Comparison of ENCODE assay signal across 1 cellular context in the genomic region with DNA sequence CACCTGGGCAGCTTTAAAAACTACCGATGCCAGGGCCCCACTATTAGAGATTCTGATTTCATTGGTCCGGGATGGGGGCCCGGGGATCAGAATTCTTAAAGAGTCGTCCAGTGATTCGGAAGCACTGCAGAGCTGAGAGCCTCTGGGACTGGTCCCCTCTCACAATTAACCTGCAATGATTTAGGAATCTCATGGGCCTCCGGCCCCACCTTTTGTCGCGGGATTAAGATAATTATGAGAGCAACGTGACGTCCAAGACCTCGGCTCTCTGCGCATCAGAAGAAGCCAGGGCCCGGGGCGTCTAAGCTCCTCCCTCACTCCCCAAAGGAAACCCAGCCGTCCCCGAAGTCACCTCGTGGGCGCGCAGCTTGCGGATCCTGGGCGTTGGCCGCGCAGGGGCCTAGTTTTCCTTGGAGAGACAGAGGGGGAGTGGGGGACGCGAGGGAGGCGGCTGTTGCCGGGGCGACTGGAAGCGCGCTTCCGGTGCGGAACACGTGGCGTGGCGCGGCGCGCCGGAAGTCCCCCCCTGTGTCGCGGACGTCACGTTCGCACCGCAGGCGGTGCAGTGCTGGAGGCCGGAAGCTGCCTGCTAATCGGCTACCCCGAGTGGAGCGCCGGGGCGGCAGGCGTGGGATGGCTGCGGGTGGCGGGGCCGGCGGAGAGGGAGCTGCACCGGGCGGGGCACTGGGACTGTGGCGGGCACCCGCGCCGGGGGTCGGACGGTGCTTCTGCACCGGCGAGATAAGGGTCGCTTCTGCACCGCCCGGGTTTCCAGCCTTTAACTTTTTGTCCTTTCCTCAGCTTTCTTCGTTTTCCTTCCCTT.
TF ChIP-seq lines count a peak whose summit lies in the region.

A gene with protein sequence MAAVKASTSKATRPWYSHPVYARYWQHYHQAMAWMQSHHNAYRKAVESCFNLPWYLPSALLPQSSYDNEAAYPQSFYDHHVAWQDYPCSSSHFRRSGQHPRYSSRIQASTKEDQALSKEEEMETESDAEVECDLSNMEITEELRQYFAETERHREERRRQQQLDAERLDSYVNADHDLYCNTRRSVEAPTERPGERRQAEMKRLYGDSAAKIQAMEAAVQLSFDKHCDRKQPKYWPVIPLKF (minus strand): TSS at position 468 of the 823 bp plus-strand sequence. CDS start 8,414 bp downstream, outside the sequence.

TF ChIP-seq in GM12878, 131 proteins besides CTCF, POLR2A, EP300 and RAD21 (continued from another document and continues in another):
- TF ChIP-seq, protein P1, sequence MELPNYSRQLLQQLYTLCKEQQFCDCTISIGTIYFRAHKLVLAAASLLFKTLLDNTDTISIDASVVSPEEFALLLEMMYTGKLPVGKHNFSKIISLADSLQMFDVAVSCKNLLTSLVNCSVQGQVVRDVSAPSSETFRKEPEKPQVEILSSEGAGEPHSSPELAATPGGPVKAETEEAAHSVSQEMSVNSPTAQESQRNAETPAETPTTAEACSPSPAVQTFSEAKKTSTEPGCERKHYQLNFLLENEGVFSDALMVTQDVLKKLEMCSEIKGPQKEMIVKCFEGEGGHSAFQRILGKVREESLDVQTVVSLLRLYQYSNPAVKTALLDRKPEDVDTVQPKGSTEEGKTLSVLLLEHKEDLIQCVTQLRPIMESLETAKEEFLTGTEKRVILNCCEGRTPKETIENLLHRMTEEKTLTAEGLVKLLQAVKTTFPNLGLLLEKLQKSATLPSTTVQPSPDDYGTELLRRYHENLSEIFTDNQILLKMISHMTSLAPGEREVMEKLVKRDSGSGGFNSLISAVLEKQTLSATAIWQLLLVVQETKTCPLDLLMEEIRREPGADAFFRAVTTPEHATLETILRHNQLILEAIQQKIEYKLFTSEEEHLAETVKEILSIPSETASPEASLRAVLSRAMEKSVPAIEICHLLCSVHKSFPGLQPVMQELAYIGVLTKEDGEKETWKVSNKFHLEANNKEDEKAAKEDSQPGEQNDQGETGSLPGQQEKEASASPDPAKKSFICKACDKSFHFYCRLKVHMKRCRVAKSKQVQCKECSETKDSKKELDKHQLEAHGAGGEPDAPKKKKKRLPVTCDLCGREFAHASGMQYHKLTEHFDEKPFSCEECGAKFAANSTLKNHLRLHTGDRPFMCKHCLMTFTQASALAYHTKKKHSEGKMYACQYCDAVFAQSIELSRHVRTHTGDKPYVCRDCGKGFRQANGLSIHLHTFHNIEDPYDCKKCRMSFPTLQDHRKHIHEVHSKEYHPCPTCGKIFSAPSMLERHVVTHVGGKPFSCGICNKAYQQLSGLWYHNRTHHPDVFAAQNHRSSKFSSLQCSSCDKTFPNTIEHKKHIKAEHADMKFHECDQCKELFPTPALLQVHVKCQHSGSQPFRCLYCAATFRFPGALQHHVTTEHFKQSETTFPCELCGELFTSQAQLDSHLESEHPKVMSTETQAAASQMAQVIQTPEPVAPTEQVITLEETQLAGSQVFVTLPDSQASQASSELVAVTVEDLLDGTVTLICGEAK (IDR thresholded peaks at IDR 0.05; ENCODE audit: borderline replicate concordance): peak; percentile 92
- TF ChIP-seq TCF7 (IDR thresholded peaks at IDR 0.05; ENCODE audit: borderline replicate concordance) (no peak), CHD2 (IDR thresholded peaks at IDR 0.05; ENCODE audit: borderline replicate concordance, low read depth, low read length) (peak; percentile 64; the same call in 1 of the 2 replicates), CREM (IDR thresholded peaks at IDR 0.05; ENCODE audit: low read depth) (peak; percentile 94), ZNF207 (IDR thresholded peaks at IDR 0.05; ENCODE audit: borderline replicate concordance) (no peak), BRCA1 (IDR thresholded peaks at IDR 0.05; ENCODE audit: low read depth, low read length) (no peak), SPI1 (IDR thresholded peaks at IDR 0.05; ENCODE audit: borderline replicate concordance, insufficient read depth, low read depth, low read length) (no peak), SMAD1 (IDR thresholded peaks at IDR 0.05; ENCODE audit: low read depth, partially characterized antibody) (no peak), RFX5 (IDR thresholded peaks at IDR 0.05; ENCODE audit: low read depth, low read length) (no peak), MTA2 (IDR thresholded peaks at IDR 0.05; ENCODE audit: low read depth) (no peak), TAF1 (IDR thresholded peaks at IDR 0.05; ENCODE audit: borderline replicate concordance, low read depth, low read length) (peak; percentile 61), ZNF274 (IDR thresholded peaks at IDR 0.05; ENCODE audit: insufficient read depth, insufficient read length) (no peak), SREBF2 (IDR thresholded peaks at IDR 0.05; ENCODE audit: low read length) (no peak), JUND (IDR thresholded peaks at IDR 0.05; ENCODE audit: low read depth, low read length) (0 out of 2 replicates have a peak, but pooled peaks have one; percentile 9), ZNF384 (IDR thresholded peaks at IDR 0.05; ENCODE audit: borderline replicate concordance, low read depth, low read length) (no peak), NBN (IDR thresholded peaks at IDR 0.05) (no peak), EGR1 (IDR thresholded peaks at IDR 0.05; ENCODE audit: borderline replicate concordance in 1 of 2, low read depth in 2 of 2, low read length in 2 of 2) (peak; percentile 7 to 45; a peak in 1 of 3 replicates), TCF3 (IDR thresholded peaks at IDR 0.05; ENCODE audit: borderline replicate concordance, insufficient read depth, low read depth, low read length) (0 out of 2 replicates have a peak, but pooled peaks have one; percentile 48), IRF4 (IDR thresholded peaks at IDR 0.05; ENCODE audit: low read depth, low read length) (no peak), ATF7 (IDR thresholded peaks at IDR 0.05; ENCODE audit: low read depth) (no peak), TBL1XR1 (IDR thresholded peaks at IDR 0.05; ENCODE audit: low read depth, low read length) (peak; percentile 77; the same call in 1 of the 2 replicates), YY1 (IDR thresholded peaks at IDR 0.05; ENCODE audit: low read depth, low read length) (peak; percentile 48; the same call in 1 of the 2 replicates), POLR2AphosphoS5 (IDR thresholded peaks at IDR 0.05; ENCODE audit: low read length) (peak; percentile 42; the same call in 1 of the 2 replicates), POLR2AphosphoS2 (IDR thresholded peaks at IDR 0.05; ENCODE audit: low read depth, low read length) (peak; percentile 58; the same call in 1 of the 2 replicates)
- TF ChIP-seq, protein P2, sequence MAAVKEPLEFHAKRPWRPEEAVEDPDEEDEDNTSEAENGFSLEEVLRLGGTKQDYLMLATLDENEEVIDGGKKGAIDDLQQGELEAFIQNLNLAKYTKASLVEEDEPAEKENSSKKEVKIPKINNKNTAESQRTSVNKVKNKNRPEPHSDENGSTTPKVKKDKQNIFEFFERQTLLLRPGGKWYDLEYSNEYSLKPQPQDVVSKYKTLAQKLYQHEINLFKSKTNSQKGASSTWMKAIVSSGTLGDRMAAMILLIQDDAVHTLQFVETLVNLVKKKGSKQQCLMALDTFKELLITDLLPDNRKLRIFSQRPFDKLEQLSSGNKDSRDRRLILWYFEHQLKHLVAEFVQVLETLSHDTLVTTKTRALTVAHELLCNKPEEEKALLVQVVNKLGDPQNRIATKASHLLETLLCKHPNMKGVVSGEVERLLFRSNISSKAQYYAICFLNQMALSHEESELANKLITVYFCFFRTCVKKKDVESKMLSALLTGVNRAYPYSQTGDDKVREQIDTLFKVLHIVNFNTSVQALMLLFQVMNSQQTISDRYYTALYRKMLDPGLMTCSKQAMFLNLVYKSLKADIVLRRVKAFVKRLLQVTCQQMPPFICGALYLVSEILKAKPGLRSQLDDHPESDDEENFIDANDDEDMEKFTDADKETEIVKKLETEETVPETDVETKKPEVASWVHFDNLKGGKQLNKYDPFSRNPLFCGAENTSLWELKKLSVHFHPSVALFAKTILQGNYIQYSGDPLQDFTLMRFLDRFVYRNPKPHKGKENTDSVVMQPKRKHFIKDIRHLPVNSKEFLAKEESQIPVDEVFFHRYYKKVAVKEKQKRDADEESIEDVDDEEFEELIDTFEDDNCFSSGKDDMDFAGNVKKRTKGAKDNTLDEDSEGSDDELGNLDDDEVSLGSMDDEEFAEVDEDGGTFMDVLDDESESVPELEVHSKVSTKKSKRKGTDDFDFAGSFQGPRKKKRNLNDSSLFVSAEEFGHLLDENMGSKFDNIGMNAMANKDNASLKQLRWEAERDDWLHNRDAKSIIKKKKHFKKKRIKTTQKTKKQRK (IDR thresholded peaks at IDR 0.05; ENCODE audit: low read depth, low read length): no peak
- TF ChIP-seq, protein P3, sequence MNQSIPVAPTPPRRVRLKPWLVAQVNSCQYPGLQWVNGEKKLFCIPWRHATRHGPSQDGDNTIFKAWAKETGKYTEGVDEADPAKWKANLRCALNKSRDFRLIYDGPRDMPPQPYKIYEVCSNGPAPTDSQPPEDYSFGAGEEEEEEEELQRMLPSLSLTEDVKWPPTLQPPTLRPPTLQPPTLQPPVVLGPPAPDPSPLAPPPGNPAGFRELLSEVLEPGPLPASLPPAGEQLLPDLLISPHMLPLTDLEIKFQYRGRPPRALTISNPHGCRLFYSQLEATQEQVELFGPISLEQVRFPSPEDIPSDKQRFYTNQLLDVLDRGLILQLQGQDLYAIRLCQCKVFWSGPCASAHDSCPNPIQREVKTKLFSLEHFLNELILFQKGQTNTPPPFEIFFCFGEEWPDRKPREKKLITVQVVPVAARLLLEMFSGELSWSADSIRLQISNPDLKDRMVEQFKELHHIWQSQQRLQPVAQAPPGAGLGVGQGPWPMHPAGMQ (IDR thresholded peaks at IDR 0.05; ENCODE audit: borderline replicate concordance): no peak
- TF ChIP-seq, protein P4, sequence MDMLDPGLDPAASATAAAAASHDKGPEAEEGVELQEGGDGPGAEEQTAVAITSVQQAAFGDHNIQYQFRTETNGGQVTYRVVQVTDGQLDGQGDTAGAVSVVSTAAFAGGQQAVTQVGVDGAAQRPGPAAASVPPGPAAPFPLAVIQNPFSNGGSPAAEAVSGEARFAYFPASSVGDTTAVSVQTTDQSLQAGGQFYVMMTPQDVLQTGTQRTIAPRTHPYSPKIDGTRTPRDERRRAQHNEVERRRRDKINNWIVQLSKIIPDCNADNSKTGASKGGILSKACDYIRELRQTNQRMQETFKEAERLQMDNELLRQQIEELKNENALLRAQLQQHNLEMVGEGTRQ (IDR thresholded peaks at IDR 0.05; ENCODE audit: borderline replicate concordance, low read depth, low read length): peak; percentile 79
- TF ChIP-seq, protein P5, sequence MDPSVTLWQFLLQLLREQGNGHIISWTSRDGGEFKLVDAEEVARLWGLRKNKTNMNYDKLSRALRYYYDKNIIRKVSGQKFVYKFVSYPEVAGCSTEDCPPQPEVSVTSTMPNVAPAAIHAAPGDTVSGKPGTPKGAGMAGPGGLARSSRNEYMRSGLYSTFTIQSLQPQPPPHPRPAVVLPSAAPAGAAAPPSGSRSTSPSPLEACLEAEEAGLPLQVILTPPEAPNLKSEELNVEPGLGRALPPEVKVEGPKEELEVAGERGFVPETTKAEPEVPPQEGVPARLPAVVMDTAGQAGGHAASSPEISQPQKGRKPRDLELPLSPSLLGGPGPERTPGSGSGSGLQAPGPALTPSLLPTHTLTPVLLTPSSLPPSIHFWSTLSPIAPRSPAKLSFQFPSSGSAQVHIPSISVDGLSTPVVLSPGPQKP (IDR thresholded peaks at IDR 0.05; ENCODE audit: low read depth, low read length): peak; percentile 95
- TF ChIP-seq, protein P6, sequence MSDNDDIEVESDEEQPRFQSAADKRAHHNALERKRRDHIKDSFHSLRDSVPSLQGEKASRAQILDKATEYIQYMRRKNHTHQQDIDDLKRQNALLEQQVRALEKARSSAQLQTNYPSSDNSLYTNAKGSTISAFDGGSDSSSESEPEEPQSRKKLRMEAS (IDR thresholded peaks at IDR 0.05; ENCODE audit: low read depth, low read length): peak; percentile 91; the same call in 1 of the 2 replicates
- TF ChIP-seq, protein P7, sequence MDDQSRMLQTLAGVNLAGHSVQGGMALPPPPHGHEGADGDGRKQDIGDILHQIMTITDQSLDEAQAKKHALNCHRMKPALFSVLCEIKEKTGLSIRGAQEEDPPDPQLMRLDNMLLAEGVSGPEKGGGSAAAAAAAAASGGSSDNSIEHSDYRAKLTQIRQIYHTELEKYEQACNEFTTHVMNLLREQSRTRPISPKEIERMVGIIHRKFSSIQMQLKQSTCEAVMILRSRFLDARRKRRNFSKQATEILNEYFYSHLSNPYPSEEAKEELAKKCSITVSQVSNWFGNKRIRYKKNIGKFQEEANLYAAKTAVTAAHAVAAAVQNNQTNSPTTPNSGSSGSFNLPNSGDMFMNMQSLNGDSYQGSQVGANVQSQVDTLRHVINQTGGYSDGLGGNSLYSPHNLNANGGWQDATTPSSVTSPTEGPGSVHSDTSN (IDR thresholded peaks at IDR 0.05; ENCODE audit: insufficient replicate concordance, low read depth, low read length): no peak
- TF ChIP-seq, protein P8, sequence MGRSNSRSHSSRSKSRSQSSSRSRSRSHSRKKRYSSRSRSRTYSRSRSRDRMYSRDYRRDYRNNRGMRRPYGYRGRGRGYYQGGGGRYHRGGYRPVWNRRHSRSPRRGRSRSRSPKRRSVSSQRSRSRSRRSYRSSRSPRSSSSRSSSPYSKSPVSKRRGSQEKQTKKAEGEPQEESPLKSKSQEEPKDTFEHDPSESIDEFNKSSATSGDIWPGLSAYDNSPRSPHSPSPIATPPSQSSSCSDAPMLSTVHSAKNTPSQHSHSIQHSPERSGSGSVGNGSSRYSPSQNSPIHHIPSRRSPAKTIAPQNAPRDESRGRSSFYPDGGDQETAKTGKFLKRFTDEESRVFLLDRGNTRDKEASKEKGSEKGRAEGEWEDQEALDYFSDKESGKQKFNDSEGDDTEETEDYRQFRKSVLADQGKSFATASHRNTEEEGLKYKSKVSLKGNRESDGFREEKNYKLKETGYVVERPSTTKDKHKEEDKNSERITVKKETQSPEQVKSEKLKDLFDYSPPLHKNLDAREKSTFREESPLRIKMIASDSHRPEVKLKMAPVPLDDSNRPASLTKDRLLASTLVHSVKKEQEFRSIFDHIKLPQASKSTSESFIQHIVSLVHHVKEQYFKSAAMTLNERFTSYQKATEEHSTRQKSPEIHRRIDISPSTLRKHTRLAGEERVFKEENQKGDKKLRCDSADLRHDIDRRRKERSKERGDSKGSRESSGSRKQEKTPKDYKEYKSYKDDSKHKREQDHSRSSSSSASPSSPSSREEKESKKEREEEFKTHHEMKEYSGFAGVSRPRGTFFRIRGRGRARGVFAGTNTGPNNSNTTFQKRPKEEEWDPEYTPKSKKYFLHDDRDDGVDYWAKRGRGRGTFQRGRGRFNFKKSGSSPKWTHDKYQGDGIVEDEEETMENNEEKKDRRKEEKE (IDR thresholded peaks at IDR 0.05): no peak
- TF ChIP-seq, protein P9, sequence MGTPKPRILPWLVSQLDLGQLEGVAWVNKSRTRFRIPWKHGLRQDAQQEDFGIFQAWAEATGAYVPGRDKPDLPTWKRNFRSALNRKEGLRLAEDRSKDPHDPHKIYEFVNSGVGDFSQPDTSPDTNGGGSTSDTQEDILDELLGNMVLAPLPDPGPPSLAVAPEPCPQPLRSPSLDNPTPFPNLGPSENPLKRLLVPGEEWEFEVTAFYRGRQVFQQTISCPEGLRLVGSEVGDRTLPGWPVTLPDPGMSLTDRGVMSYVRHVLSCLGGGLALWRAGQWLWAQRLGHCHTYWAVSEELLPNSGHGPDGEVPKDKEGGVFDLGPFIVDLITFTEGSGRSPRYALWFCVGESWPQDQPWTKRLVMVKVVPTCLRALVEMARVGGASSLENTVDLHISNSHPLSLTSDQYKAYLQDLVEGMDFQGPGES (IDR thresholded peaks at IDR 0.05): no peak
